ENCODE assay signal across 8 cellular contexts in the genomic region with DNA sequence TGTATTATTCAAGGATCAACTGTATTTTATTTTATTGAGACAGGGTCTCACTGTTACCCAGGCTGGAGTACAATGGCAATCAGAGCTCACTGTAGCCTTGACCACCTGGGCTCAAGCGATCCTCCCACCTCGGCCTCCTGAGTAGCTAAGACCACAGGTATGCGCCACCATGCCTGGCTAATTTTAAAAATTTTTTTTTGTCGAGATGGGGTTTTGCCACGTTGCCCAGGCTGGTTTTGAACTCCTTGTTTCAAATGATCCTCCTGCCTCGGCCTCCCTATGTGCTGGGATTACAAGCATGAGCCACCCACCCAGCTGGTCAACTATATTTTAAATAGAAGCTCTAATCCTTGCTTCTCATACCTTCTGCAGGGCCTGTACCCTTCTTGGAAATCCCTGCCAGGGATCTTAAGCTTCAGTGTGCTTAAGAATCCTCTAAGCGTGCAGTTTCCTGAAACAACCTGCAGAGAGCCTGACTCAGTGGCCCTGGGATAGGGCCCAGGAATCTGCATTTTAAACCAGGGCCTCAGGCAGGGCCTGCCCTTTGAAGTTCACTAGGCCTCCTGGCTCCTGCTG. TPM values are rescaled to one million over a fixed set of nuclear protein-coding genes. Genes with fewer than 3 reads are reported as not detected.
DNase-seq lines count a peak whose midpoint lies in the region; ATAC-seq, FAIRE-seq and TF ChIP-seq lines count a peak whose summit lies in the region.
"Had no signal": no experiment of that assay in that cellular context is flagged by ENCODE, and none has a peak within 500 bp of the region (broad histone marks: within the 10 kb centered on the region; RNA-seq: fewer than 3 reads in every experiment).

No MANE protein-coding gene starts in this region.

- BruUV-seq in HCT116 (replicated peaks; lab: Mats Ljungman, UMichigan) = no TSS peak

- no peak overlapping the region for H3K27ac ChIP-seq in HCT116 (ENCODE audit: low read depth, low read length)
- H3K27ac ChIP-seq in SK-N-MC = peak overlapping the region; percentile 54; the same call in 1 of the 2 replicates
- H3K27ac ChIP-seq in esophagus squamous epithelium = peak overlapping the region; percentile 72 to 95 (median 90)
- peak overlapping the region in 1 of 2 donors; percentile 14 for H3K27ac ChIP-seq in kidney (ENCODE audit: low read depth in 2 of 2, low read length in 2 of 2)

- H3K27ac Mint-ChIP-seq in stimulated activated naive B cell treated with anti-CD40 and anti-IgM and Interleukin-4, amounts not matched to agents 10 μg/mL and 1 μg/mL and 100 μg/mL, for 72 hours = peak overlapping the region; percentile 98

- no peak overlapping the region for H2AFZ ChIP-seq in HCT116 (ENCODE audit: low read depth, low read length, poor library complexity, severe bottlenecking)

- H3K4me3 ChIP-seq in HCT116 (replicated peaks in 1 of 2; ENCODE audit: low read depth in 1 of 2, low read length in 2 of 2) = no peak overlapping the region
- H3K4me3 ChIP-seq in SK-N-MC = no peak overlapping the region; the same call in 1 of the 2 replicates
- H3K4me3 ChIP-seq in esophagus squamous epithelium = peak overlapping the region in 2 of 4 donors; percentile 25 to 69
- H3K4me3 ChIP-seq in kidney (ENCODE audit: low read length in 2 of 2) = no peak overlapping the region

- RAD21 ChIA-PET in HCT116 (lab: Charles Lee; ENCODE audit: low non-redundant PET in 1 of 2, low total read pairs in 2 of 2, uncharacterized antibody in 2 of 2, unreplicated experiment in 2 of 2) = no interaction called here

- H3K9ac ChIP-seq in HCT116 (ENCODE audit: low read length) = no peak overlapping the region
- H3K9ac ChIP-seq in SK-N-MC (ENCODE audit: insufficient read length) = peak overlapping the region; percentile 53
- no peak overlapping the region for H3K9ac ChIP-seq in kidney (ENCODE audit: low read length in 2 of 2)

- no peaks in the 10 kb centered on the region for H3K9me3 Mint-ChIP-seq in stimulated activated naive B cell treated with anti-CD40 and anti-IgM and Interleukin-4, amounts not matched to agents 10 μg/mL and 1 μg/mL and 100 μg/mL, for 72 hours

- intact Hi-C loops in HCT116 (cut with micrococcal nuclease) (no loop called here), esophagus squamous epithelium (cut with DNase I) (no loop called here), kidney (cut with DNase I) (no loop called here)

- ATAC-seq in HCT116 (peak; percentile 45), GM18511 (IDR thresholded peaks at IDR 0.05; ENCODE audit: unreplicated experiment) (no peak)
- no peak for ATAC-seq in stimulated activated naive B cell treated with anti-CD40 and anti-IgM and Interleukin-4, amounts not matched to agents 10 μg/mL and 1 μg/mL and 100 μg/mL, for 72 hours (replicated peaks)

- H3K36me3 Mint-ChIP-seq in stimulated activated naive B cell treated with anti-CD40 and anti-IgM and Interleukin-4, amounts not matched to agents 10 μg/mL and 1 μg/mL and 100 μg/mL, for 72 hours = peaks cover 46 to 75% of the 10 kb centered on the region in 2 donors

- H3K4me1 Mint-ChIP-seq in stimulated activated naive B cell treated with anti-CD40 and anti-IgM and Interleukin-4, amounts not matched to agents 10 μg/mL and 1 μg/mL and 100 μg/mL, for 72 hours = peaks cover 45 to 80% of the 10 kb centered on the region in 2 donors

- FAIRE-seq in kidney (lab: Jason Lieb, UNC) = no peak

- H3K27me3 Mint-ChIP-seq in stimulated activated naive B cell treated with anti-CD40 and anti-IgM and Interleukin-4, amounts not matched to agents 10 μg/mL and 1 μg/mL and 100 μg/mL, for 72 hours = no peaks in the 10 kb centered on the region

- H3K4me1 ChIP-seq in HCT116 (ENCODE audit: control insufficient read depth in 1 of 2, insufficient read depth in 2 of 2, low read length in 2 of 2) (peaks cover 4 to 18% of the 10 kb centered on the region in 2 experiments; a peak in 2 of 4 replicates), esophagus squamous epithelium (peaks cover 37 to 88% (median 53%) of the 10 kb centered on the region in 3 donors), kidney (ENCODE audit: control insufficient read depth in 1 of 2, insufficient read depth in 1 of 2, low read depth in 1 of 2, low read length in 2 of 2) (peaks cover 7 to 35% of the 10 kb centered on the region in 2 donors)

- H3K79me2 ChIP-seq in HCT116 (ENCODE audit: insufficient read depth, low read length) = no peaks in the 10 kb centered on the region

- H3K36me3 ChIP-seq in HCT116 (ENCODE audit: control insufficient read depth in 1 of 2, insufficient read depth in 2 of 2, low read length in 2 of 2) (no peaks in the 10 kb centered on the region), SK-N-MC (ENCODE audit: insufficient read depth, low read length) (peaks cover 19% of the 10 kb centered on the region; the same call in 1 of the 2 replicates), esophagus squamous epithelium (peaks cover 0 to 8% (median 0%) of the 10 kb centered on the region in 3 donors), kidney (ENCODE audit: control insufficient read depth in 1 of 2, insufficient read depth in 2 of 2, low read length in 2 of 2) (no peaks in the 10 kb centered on the region)

- no peak for TF ChIP-seq CTCF in HCT116 (IDR thresholded peaks at IDR 0.05 in 2 of 3, conservative IDR thresholded peaks at IDR 0.05 in 1 of 3; ENCODE audit: borderline replicate concordance in 1 of 3, insufficient read depth in 1 of 3, low read depth in 2 of 3, low read length in 2 of 3)
- no peak for TF ChIP-seq CTCF in esophagus squamous epithelium (IDR thresholded peaks at IDR 0.05)
- no peak for TF ChIP-seq CTCF in kidney (IDR thresholded peaks at IDR 0.05; ENCODE audit: borderline replicate concordance, extremely low read depth, insufficient read depth)

- TF ChIP-seq POLR2A in HCT116 (IDR thresholded peaks at IDR 0.05; ENCODE audit: borderline replicate concordance, extremely low read depth, insufficient read depth, insufficient read length) = no peak
- no peak for TF ChIP-seq POLR2A in esophagus squamous epithelium (IDR thresholded peaks at IDR 0.05)

- peak; percentile 13 for DNase-seq in HCT116 (ENCODE audit: low read depth, low spot score)
- DNase-seq in SK-N-MC (ENCODE audit: low read depth, low spot score) = no peak
- no peak for DNase-seq in esophagus squamous epithelium (lab: John Stamatoyannopoulos, UW)
- no peak for DNase-seq in stimulated activated naive B cell treated with anti-CD40 and anti-IgM and Interleukin-4, amounts not matched to agents 10 μg/mL and 1 μg/mL and 100 μg/mL, for 72 hours
- no peak for DNase-seq in NCI-H1417 (lab: John Stamatoyannopoulos, UW)
- no peak for DNase-seq in kidney
- DNase-seq: NCI-H2171 had no signal

- H3K4me3 Mint-ChIP-seq in stimulated activated naive B cell treated with anti-CD40 and anti-IgM and Interleukin-4, amounts not matched to agents 10 μg/mL and 1 μg/mL and 100 μg/mL, for 72 hours = peak overlapping the region; percentile 93 to 99

- no peak for TF ChIP-seq RAD21 in HCT116 (IDR thresholded peaks at IDR 0.05; ENCODE audit: low read depth)

- no peaks in the 10 kb centered on the region for H3K9me3 ChIP-seq in HCT116 (ENCODE audit: control insufficient read depth in 1 of 2, insufficient read depth in 1 of 2, low read depth in 1 of 2, low read length in 2 of 2)
- H3K9me3 ChIP-seq in SK-N-MC (ENCODE audit: low read depth, low read length) = no peaks in the 10 kb centered on the region
- H3K9me3 ChIP-seq in esophagus squamous epithelium = no peaks in the 10 kb centered on the region
- H3K9me3 ChIP-seq in kidney (ENCODE audit: control insufficient read depth in 1 of 2, low read length in 2 of 2) = no peaks in the 10 kb centered on the region

- H3K27me3 ChIP-seq in HCT116 (ENCODE audit: insufficient read depth, low read length) = no peaks in the 10 kb centered on the region
- no peaks in the 10 kb centered on the region for H3K27me3 ChIP-seq in esophagus squamous epithelium

- no peaks in the 10 kb centered on the region for H4K20me1 ChIP-seq in HCT116 (ENCODE audit: insufficient read depth)

- POLR2A ChIA-PET in HCT116 (lab: Charles Lee) = no interaction called here

- WGBS in esophagus squamous epithelium, 2 donors = 67% methylated on average over 6 to 7 of the region's 7 CpGs

- H3K4me2 ChIP-seq in HCT116 (ENCODE audit: low read length) = peak overlapping the region; percentile 42

- no peaks in the 10 kb centered on the region for H3K9me2 ChIP-seq in HCT116 (ENCODE audit: insufficient read depth)

- CTCF ChIA-PET in HCT116 (lab: Charles Lee) = interaction anchor here (0.5 kb wide), 1 partner anchor 144 kb away, joined by 3 read pairs; no protein-coding TSS in a partner anchor

TF ChIP-seq in HCT116, 20 proteins besides CTCF, POLR2A, EP300 and RAD21:
- TF ChIP-seq EZH2 (IDR thresholded peaks at IDR 0.05) (no peak), TCF7L2 (IDR thresholded peaks at IDR 0.05; ENCODE audit: borderline replicate concordance, extremely low read depth, insufficient read depth, insufficient read length) (peak; percentile 37)
TF ChIP-seq in HCT116: peak in this region for 1.

RNA-seq across cellular contexts. Expression of a gene that starts 2.9 kb away (rescaled TPM):
- 20.6 TPM for total RNA-seq in HCT116 (2021; ENCODE audit: unreplicated experiment)
- 21.2 and 24.3 TPM in 2 replicates for polyA plus RNA-seq in HCT116 (2012)
- total RNA-seq in esophagus squamous epithelium = 10 to 100 TPM in 1 of 4 donors, 1 to 10 TPM in 3; 6.1 to 25.0 (median 7.6) TPM
- total RNA-seq in kidney = 52.1 TPM
- polyA plus RNA-seq in kidney (ENCODE audit: insufficient read depth, low read depth, low replicate concordance) = 6.1 TPM

RNA-seq across cellular contexts. Expression of a gene that starts 55.3 kb away (rescaled TPM):
- total RNA-seq in HCT116 (2021; ENCODE audit: unreplicated experiment) (0.59 TPM), esophagus squamous epithelium (not detected), kidney (not detected)
- 0.19 and 0.34 TPM in 2 replicates for polyA plus RNA-seq in HCT116 (2012)
- polyA plus RNA-seq in kidney (ENCODE audit: insufficient read depth, low read depth, low replicate concordance) = not detected
